In genomic region chr4:40656221-40656863, GRCh38 we compare ENCODE assay signal across 11 cellular contexts. TPM values are rescaled to one million over a fixed set of nuclear protein-coding genes. Genes with fewer than 3 reads are reported as not detected.
DNase-seq lines count a peak whose midpoint lies in the region; ATAC-seq and TF ChIP-seq lines count a peak whose summit lies in the region.
"Had no signal": no experiment of that assay in that cellular context is flagged by ENCODE, and none has a peak within 500 bp of the region (broad histone marks: within the 10 kb centered on the region; RNA-seq: fewer than 3 reads in every experiment).

No MANE protein-coding gene starts in this region.

- no peak overlapping the region for H3K4me3 Mint-ChIP-seq in activated CD8-positive, alpha-beta memory T cell treated with anti-CD3 and anti-CD28 coated beads, Interleukin-2, amount 10 ng/mL, durations not matched to agents 7 days and 5 days
- peak overlapping the region; percentile 8 to 87 (median 54) for H3K4me3 Mint-ChIP-seq in IgD-negative memory B cell
- no peak overlapping the region for H3K4me3 Mint-ChIP-seq in stimulated activated naive CD8-positive, alpha-beta T cell treated with anti-CD3 and anti-CD28 coated beads, Interleukin-15, Interleukin-2, amounts not matched to agents 100 ng/mL and 50 ng/mL, for 24 hours
- H3K4me3 Mint-ChIP-seq in endodermal cell, result no peak overlapping the region

- H3K9me3 Mint-ChIP-seq in activated CD8-positive, alpha-beta memory T cell treated with anti-CD3 and anti-CD28 coated beads, Interleukin-2, amount 10 ng/mL, durations not matched to agents 7 days and 5 days (ENCODE audit: low read depth), result no peaks in the 10 kb centered on the region
- H3K9me3 Mint-ChIP-seq in IgD-negative memory B cell (no peaks in the 10 kb centered on the region), endodermal cell (no peaks in the 10 kb centered on the region)
- no peaks in the 10 kb centered on the region for H3K9me3 Mint-ChIP-seq in stimulated activated naive CD8-positive, alpha-beta T cell treated with anti-CD3 and anti-CD28 coated beads, Interleukin-15, Interleukin-2, amounts not matched to agents 100 ng/mL and 50 ng/mL, for 24 hours

- CTCF ChIA-PET in activated CD8-positive, alpha-beta memory T cell treated with anti-CD3 and anti-CD28 coated beads, Interleukin-2, amount 10 ng/mL, durations not matched to agents 7 days and 5 days (lab: Charles Lee), result interaction anchor here (0.6 to 0.8 kb wide), 3 partner anchors 10 to 63 kb away, joined by 3 to 4 read pairs (median 3); no protein-coding TSS in a partner anchor

- peak; percentile 66 for ATAC-seq in activated CD8-positive, alpha-beta memory T cell treated with anti-CD3 and anti-CD28 coated beads, Interleukin-2, amount 10 ng/mL, durations not matched to agents 7 days and 5 days
- ATAC-seq in HG02759 (IDR thresholded peaks at IDR 0.05; ENCODE audit: unreplicated experiment), result peak; percentile 96
- no peak for ATAC-seq in psoas muscle
- ATAC-seq: HCT116, pancreas had no signal

- TF ChIP-seq CTCF in endodermal cell (conservative IDR thresholded peaks at IDR 0.05) (no peak), psoas muscle (IDR thresholded peaks at IDR 0.05) (no peak)

- no peak overlapping the region for H3K27ac ChIP-seq in endodermal cell (ENCODE audit: low read depth, low read length)
- no peak overlapping the region for H3K27ac ChIP-seq in psoas muscle
- H3K27ac ChIP-seq: pancreas had no signal

- peak; percentile 63 for DNase-seq in activated CD8-positive, alpha-beta memory T cell treated with anti-CD3 and anti-CD28 coated beads, Interleukin-2, amount 10 ng/mL, durations not matched to agents 7 days and 5 days
- no peak for DNase-seq in activated CD8-positive, alpha-beta memory T cell treated with anti-CD3 and anti-CD28 coated beads, Interleukin-2, amount 50 U/mL, for 48 hours
- no peak for DNase-seq in endodermal cell
- DNase-seq in psoas muscle, result no peak
- no peak for DNase-seq in AG08396 (ENCODE audit: low spot score)
- DNase-seq: NCI-H774, pancreas had no signal

- H3K36me3 ChIP-seq in endodermal cell (ENCODE audit: control insufficient read depth, insufficient read depth, low read length) (no peaks in the 10 kb centered on the region), psoas muscle (ENCODE audit: insufficient read depth in 1 of 2, low read depth in 1 of 2) (no peaks in the 10 kb centered on the region)
- H3K36me3 ChIP-seq: pancreas had no signal

- H3K36me3 Mint-ChIP-seq in activated CD8-positive, alpha-beta memory T cell treated with anti-CD3 and anti-CD28 coated beads, Interleukin-2, amount 10 ng/mL, durations not matched to agents 7 days and 5 days, result no peaks in the 10 kb centered on the region
- peaks cover 2% of the 10 kb centered on the region for H3K36me3 Mint-ChIP-seq in IgD-negative memory B cell
- H3K36me3 Mint-ChIP-seq in stimulated activated naive CD8-positive, alpha-beta T cell treated with anti-CD3 and anti-CD28 coated beads, Interleukin-15, Interleukin-2, amounts not matched to agents 100 ng/mL and 50 ng/mL, for 24 hours (ENCODE audit: low read depth), result no peaks in the 10 kb centered on the region
- H3K36me3 Mint-ChIP-seq in endodermal cell (ENCODE audit: low read depth), result no peaks in the 10 kb centered on the region

- WGBS in endodermal cell (ENCODE audit: insufficient coverage in 1 of 2, insufficient read length in 1 of 2), 2 experiments, result 90 to 94% methylated on average over 8 to 9 of the region's 9 CpGs
- WGBS in psoas muscle, 3 donors, result 84 to 87% (median 86%) methylated on average over 9 of the region's 9 CpGs

- intact Hi-C loops in psoas muscle (cut with DNase I), result no loop called here

- H3K4me1 ChIP-seq in endodermal cell (ENCODE audit: control insufficient read depth, insufficient read depth, low read length), result peaks cover 2% of the 10 kb centered on the region
- no peaks in the 10 kb centered on the region for H3K4me1 ChIP-seq in psoas muscle
- H3K4me1 ChIP-seq: pancreas had no signal

- no peaks in the 10 kb centered on the region for H3K9me3 ChIP-seq in endodermal cell (ENCODE audit: control insufficient read depth, low read length)
- no peaks in the 10 kb centered on the region for H3K9me3 ChIP-seq in psoas muscle
- H3K9me3 ChIP-seq: pancreas had no signal

- H3K9ac ChIP-seq in endodermal cell (ENCODE audit: extremely low read depth, low read length, poor library complexity, severe bottlenecking), result no peak overlapping the region

- H3K27me3 ChIP-seq in endodermal cell (ENCODE audit: control insufficient read depth, insufficient read depth, low read length, poor library complexity, severe bottlenecking), result no peaks in the 10 kb centered on the region
- no peaks in the 10 kb centered on the region for H3K27me3 ChIP-seq in psoas muscle (ENCODE audit: insufficient read depth in 3 of 3, low read length in 2 of 3)
- H3K27me3 ChIP-seq: pancreas had no signal

- no peaks in the 10 kb centered on the region for H3K27me3 Mint-ChIP-seq in activated CD8-positive, alpha-beta memory T cell treated with anti-CD3 and anti-CD28 coated beads, Interleukin-2, amount 10 ng/mL, durations not matched to agents 7 days and 5 days
- H3K27me3 Mint-ChIP-seq in IgD-negative memory B cell, result no peaks in the 10 kb centered on the region
- no peaks in the 10 kb centered on the region for H3K27me3 Mint-ChIP-seq in stimulated activated naive CD8-positive, alpha-beta T cell treated with anti-CD3 and anti-CD28 coated beads, Interleukin-15, Interleukin-2, amounts not matched to agents 100 ng/mL and 50 ng/mL, for 24 hours
- no peaks in the 10 kb centered on the region for H3K27me3 Mint-ChIP-seq in endodermal cell (ENCODE audit: insufficient read depth)

- peak overlapping the region; percentile 4 for H3K27ac Mint-ChIP-seq in activated CD8-positive, alpha-beta memory T cell treated with anti-CD3 and anti-CD28 coated beads, Interleukin-2, amount 10 ng/mL, durations not matched to agents 7 days and 5 days
- H3K27ac Mint-ChIP-seq in IgD-negative memory B cell (peak overlapping the region; percentile 0 to 87 (median 27)), endodermal cell (no peak overlapping the region)
- peak overlapping the region; percentile 11 for H3K27ac Mint-ChIP-seq in stimulated activated naive CD8-positive, alpha-beta T cell treated with anti-CD3 and anti-CD28 coated beads, Interleukin-15, Interleukin-2, amounts not matched to agents 100 ng/mL and 50 ng/mL, for 24 hours

- H3K4me3 ChIP-seq in endodermal cell (ENCODE audit: low read length) (no peak overlapping the region), psoas muscle (no peak overlapping the region)
- H3K4me3 ChIP-seq: pancreas had no signal

- H3K4me1 Mint-ChIP-seq in activated CD8-positive, alpha-beta memory T cell treated with anti-CD3 and anti-CD28 coated beads, Interleukin-2, amount 10 ng/mL, durations not matched to agents 7 days and 5 days, result peaks cover 18% of the 10 kb centered on the region
- H3K4me1 Mint-ChIP-seq in IgD-negative memory B cell (peaks cover 13 to 15% (median 13%) of the 10 kb centered on the region in 3 donors), endodermal cell (peaks cover 6% of the 10 kb centered on the region)
- peaks cover 12% of the 10 kb centered on the region for H3K4me1 Mint-ChIP-seq in stimulated activated naive CD8-positive, alpha-beta T cell treated with anti-CD3 and anti-CD28 coated beads, Interleukin-15, Interleukin-2, amounts not matched to agents 100 ng/mL and 50 ng/mL, for 24 hours (ENCODE audit: low read depth)

RNA-seq across cellular contexts. Expression of gene RBM47, which starts 26.7 kb away (rescaled TPM):
- 1 to 10 TPM; 2.2 to 2.3 TPM for total RNA-seq in activated CD8-positive, alpha-beta memory T cell treated with anti-CD3 and anti-CD28 coated beads, Interleukin-2, amount 10 ng/mL, durations not matched to agents 7 days and 5 days
- 20.9 TPM for polyA plus RNA-seq in IgD-negative memory B cell
- 10 to 100 TPM; 71.7 to 90.6 TPM for total RNA-seq in endodermal cell
- 9.9 TPM for polyA plus RNA-seq in endodermal cell (2013, experiment 1 of 2)
- 8.1 TPM for polyA plus RNA-seq in endodermal cell (2013, experiment 2 of 2)
- total RNA-seq in psoas muscle, result 1 to 10 TPM; 1.2 to 2.3 (median 2.1) TPM
- polyA plus RNA-seq in psoas muscle, result under 1 TPM; 0.17 to 0.31 (median 0.30) TPM

Comparison
In these comparisons a context has a peak if more than half of its experiments do, and no peak if none do; other contexts are left out.
1. ATAC-seq: peak in activated CD8-positive, alpha-beta memory T cell treated with anti-CD3 and anti-CD28 coated beads, Interleukin-2, amount 10 ng/mL, durations not matched to agents 7 days and 5 days (single experiment) and HG02759 (single experiment); none in psoas muscle (0 of 4).
2. H3K4me3 Mint-ChIP-seq: peak in IgD-negative memory B cell (4 of 4); none in activated CD8-positive, alpha-beta memory T cell treated with anti-CD3 and anti-CD28 coated beads, Interleukin-2, amount 10 ng/mL, durations not matched to agents 7 days and 5 days (single experiment), stimulated activated naive CD8-positive, alpha-beta T cell treated with anti-CD3 and anti-CD28 coated beads, Interleukin-15, Interleukin-2, amounts not matched to agents 100 ng/mL and 50 ng/mL, for 24 hours (single experiment) and endodermal cell (single experiment).
3. RNA of gene RBM47, which starts 26.7 kb away (total RNA-seq): 71.7 to 90.6 TPM in endodermal cell; 2.2 to 2.3 TPM in activated CD8-positive, alpha-beta memory T cell treated with anti-CD3 and anti-CD28 coated beads, Interleukin-2, amount 10 ng/mL, durations not matched to agents 7 days and 5 days and 1.2 to 2.3 TPM in psoas muscle; every median in the first group is over 10 times any median in the second.